1 cellular context compared by ENCODE assay signal in genomic region chr9:107426126-107426525, GRCh38.
TF ChIP-seq lines count a peak whose summit lies in the region.

No MANE protein-coding gene starts in this region.

TF ChIP-seq in H1, 55 proteins besides CTCF, POLR2A, EP300 and RAD21:
- no peak for TF ChIP-seq KDM4A (IDR thresholded peaks at IDR 0.05; ENCODE audit: low read depth, low read length, severe bottlenecking)
- TF ChIP-seq USF2 (IDR thresholded peaks at IDR 0.05; ENCODE audit: low read length): no peak
- no peak for TF ChIP-seq RNF2 (IDR thresholded peaks at IDR 0.05; ENCODE audit: borderline replicate concordance, low read depth, low read length, missing control alignments, poor library complexity, severe bottlenecking)
- TF ChIP-seq SIN3A (conservative IDR thresholded peaks at IDR 0.05 in 1 of 2, IDR thresholded peaks at IDR 0.05 in 1 of 2; ENCODE audit: low read depth in 1 of 2, low read length in 2 of 2): no peak
- no peak for TF ChIP-seq CHD2 (IDR thresholded peaks at IDR 0.05; ENCODE audit: low read length)
- no peak for TF ChIP-seq GTF2F1 (IDR thresholded peaks at IDR 0.05; ENCODE audit: borderline replicate concordance, low read depth, low read length)
- TF ChIP-seq PHF8 (conservative IDR thresholded peaks at IDR 0.05; ENCODE audit: low read depth, low read length): no peak
- no peak for TF ChIP-seq CEBPB (IDR thresholded peaks at IDR 0.05; ENCODE audit: low read depth, low read length)
- TF ChIP-seq TEAD4 (IDR thresholded peaks at IDR 0.05; ENCODE audit: low read depth, low read length): no peak
- TF ChIP-seq CHD7 (IDR thresholded peaks at IDR 0.05; ENCODE audit: insufficient replicate concordance, low read length): no peak
- TF ChIP-seq ATF2 (IDR thresholded peaks at IDR 0.05; ENCODE audit: low read length): no peak
